ENCODE assay signal across 1 cellular context in genomic region chr11:68693484-68693882, GRCh38.
TF ChIP-seq lines count a peak whose summit lies in the region.

No MANE protein-coding gene starts in this region.

TF ChIP-seq in H1, 55 proteins besides CTCF, POLR2A, EP300 and RAD21 (continued from another document):
- no peak for TF ChIP-seq TBP (IDR thresholded peaks at IDR 0.05; ENCODE audit: low read depth, low read length)
- TF ChIP-seq TEAD4 (IDR thresholded peaks at IDR 0.05; ENCODE audit: low read depth, low read length): no peak
- no peak for TF ChIP-seq GTF2F1 (IDR thresholded peaks at IDR 0.05; ENCODE audit: borderline replicate concordance, low read depth, low read length)
- TF ChIP-seq SUZ12 (IDR thresholded peaks at IDR 0.05; ENCODE audit: low read length): no peak
- no peak for TF ChIP-seq BCL11A (IDR thresholded peaks at IDR 0.05; ENCODE audit: low read depth in 2 of 2, low read length in 2 of 2)
- no peak for TF ChIP-seq POU5F1 (IDR thresholded peaks at IDR 0.05; ENCODE audit: low read depth, low read length)
- TF ChIP-seq CREB1 (IDR thresholded peaks at IDR 0.05): no peak
- no peak for TF ChIP-seq CHD2 (IDR thresholded peaks at IDR 0.05; ENCODE audit: low read length)
- TF ChIP-seq YY1 (IDR thresholded peaks at IDR 0.05; ENCODE audit: low read depth, low read length): no peak
- TF ChIP-seq ASH2L (IDR thresholded peaks at IDR 0.05; ENCODE audit: low read length): no peak
- no peak for TF ChIP-seq NANOG (IDR thresholded peaks at IDR 0.05; ENCODE audit: insufficient read depth, low read depth, low read length, poor library complexity, severe bottlenecking)
- no peak for TF ChIP-seq PHF8 (conservative IDR thresholded peaks at IDR 0.05; ENCODE audit: low read depth, low read length)
- no peak for TF ChIP-seq RNF2 (IDR thresholded peaks at IDR 0.05; ENCODE audit: borderline replicate concordance, low read depth, low read length, missing control alignments, poor library complexity, severe bottlenecking)
- no peak for TF ChIP-seq POLR2AphosphoS5 (IDR thresholded peaks at IDR 0.05; ENCODE audit: low read depth, low read length)
- no peak for TF ChIP-seq ATF2 (IDR thresholded peaks at IDR 0.05; ENCODE audit: low read length)
- no peak for TF ChIP-seq CHD1 (IDR thresholded peaks at IDR 0.05; ENCODE audit: low read depth, low read length)
